In the genomic region with DNA sequence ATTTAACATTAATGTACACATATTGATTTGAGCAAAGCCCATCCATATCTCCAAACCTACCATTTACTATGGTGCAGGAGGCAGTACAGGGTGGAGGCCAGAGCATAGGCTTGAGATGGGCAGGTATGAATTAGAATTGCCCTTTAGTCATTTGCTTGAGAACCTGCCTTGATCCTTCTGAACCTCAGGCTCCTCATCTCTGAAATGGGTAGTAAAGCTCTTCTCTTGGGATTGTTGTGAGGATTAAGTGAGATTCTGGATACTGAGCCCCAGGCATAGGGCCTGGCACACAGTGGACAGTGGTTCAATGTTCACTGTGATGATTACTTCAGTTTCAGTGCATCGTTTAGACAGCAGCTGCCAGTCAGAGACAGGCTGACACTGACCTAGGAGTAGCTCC, we compare ENCODE assay signal across 3 cellular contexts.
TF ChIP-seq lines count a peak whose summit lies in the region.

No MANE protein-coding gene starts in this region.

TF ChIP-seq in A549, 52 proteins besides CTCF, POLR2A, EP300 and RAD21:
- 0 out of 2 replicates have a peak, but pooled peaks have one; percentile 33 for TF ChIP-seq KDM1A (IDR thresholded peaks at IDR 0.05; ENCODE audit: low read depth)
- TF ChIP-seq PHF8 (IDR thresholded peaks at IDR 0.05; ENCODE audit: borderline replicate concordance, low read depth) = no peak

TF ChIP-seq in IMR-90, 13 proteins besides CTCF, POLR2A, EP300 and RAD21:
- TF ChIP-seq RFX5 (IDR thresholded peaks at IDR 0.05; ENCODE audit: low read depth, low read length) (no peak), MXI1 (IDR thresholded peaks at IDR 0.05; ENCODE audit: borderline replicate concordance, low read depth, low read length) (no peak), SMC3 (IDR thresholded peaks at IDR 0.05; ENCODE audit: low read depth, low read length) (no peak), NFE2L2 (IDR thresholded peaks at IDR 0.05; ENCODE audit: low read depth, low read length) (no peak), FOS (IDR thresholded peaks at IDR 0.05; ENCODE audit: low read depth, low read length) (no peak), CEBPB (IDR thresholded peaks at IDR 0.05; ENCODE audit: low read depth, low read length) (no peak), MAZ (IDR thresholded peaks at IDR 0.05; ENCODE audit: borderline replicate concordance, low read depth, low read length) (no peak), CHD1 (IDR thresholded peaks at IDR 0.05; ENCODE audit: low read depth, low read length) (no peak), BHLHE40 (IDR thresholded peaks at IDR 0.05; ENCODE audit: low read depth, low read length) (no peak)
- TF ChIP-seq, protein P1, sequence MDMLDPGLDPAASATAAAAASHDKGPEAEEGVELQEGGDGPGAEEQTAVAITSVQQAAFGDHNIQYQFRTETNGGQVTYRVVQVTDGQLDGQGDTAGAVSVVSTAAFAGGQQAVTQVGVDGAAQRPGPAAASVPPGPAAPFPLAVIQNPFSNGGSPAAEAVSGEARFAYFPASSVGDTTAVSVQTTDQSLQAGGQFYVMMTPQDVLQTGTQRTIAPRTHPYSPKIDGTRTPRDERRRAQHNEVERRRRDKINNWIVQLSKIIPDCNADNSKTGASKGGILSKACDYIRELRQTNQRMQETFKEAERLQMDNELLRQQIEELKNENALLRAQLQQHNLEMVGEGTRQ (IDR thresholded peaks at IDR 0.05; ENCODE audit: low read depth, low read length) = no peak

TF ChIP-seq in K562, 482 proteins besides CTCF, POLR2A, EP300 and RAD21:
- TF ChIP-seq RBM25 (IDR thresholded peaks at IDR 0.05; ENCODE audit: low read depth, low read length, severe bottlenecking) = peak; percentile 54
- TF ChIP-seq, protein P1 (CRISPR knock-in tag; IDR thresholded peaks at IDR 0.05) = no peak
TF ChIP-seq in K562: peak in this region for 1.
